9 cellular contexts compared by ENCODE assay signal in the genomic region with DNA sequence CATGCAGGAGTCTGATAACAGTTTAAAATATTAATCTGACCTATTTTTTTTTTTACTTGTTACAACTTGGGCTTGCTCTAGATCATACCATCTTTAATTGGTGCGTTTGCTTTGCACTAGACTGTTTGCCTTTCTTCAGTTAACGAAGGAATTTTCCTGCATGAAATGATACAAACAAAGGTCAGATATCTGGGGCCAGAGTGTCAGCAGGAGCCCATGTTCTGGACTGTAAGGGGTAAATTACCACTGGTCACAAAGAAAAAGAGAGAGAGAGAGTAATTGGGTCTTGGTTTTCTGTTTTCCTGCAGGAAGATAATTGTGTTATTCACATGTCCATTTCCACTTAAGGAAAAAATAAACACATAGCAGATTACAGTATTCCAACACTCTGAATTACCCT.
"Had no signal": no experiment of that assay in that cellular context is flagged by ENCODE, and none has a peak within 500 bp of the region (broad histone marks: within the 10 kb centered on the region; RNA-seq: fewer than 3 reads in every experiment).

No MANE protein-coding gene starts in this region.

- H3K4me1 ChIP-seq: vagina had no signal

- DNase-seq: activated CD4-positive, alpha-beta T cell treated with anti-CD3 and anti-CD28 coated beads, Interleukin-2, amount 50 U/mL, for 48 hours; activated CD8-positive, alpha-beta memory T cell treated with anti-CD3 and anti-CD28 coated beads, Interleukin-2, amount 10 ng/mL, durations not matched to agents 7 days and 5 days; activated effector memory CD4-positive, alpha-beta T cell treated with Interleukin-2 at 50 U/mL for 16 hours; activated T-cell treated with anti-CD3 and anti-CD28 coated beads, Interleukin-2, amount 50 U/mL, for 24 hours; stomach had no signal

- H3K4me3 ChIP-seq: skin epidermis, stomach, vagina had no signal

- ATAC-seq: activated CD4-positive, CD25-positive, alpha-beta regulatory T cell treated with anti-CD3 and anti-CD28 coated beads, Interleukin-2, amount 50 U/mL, for 24 hours; activated CD8-positive, alpha-beta memory T cell treated with anti-CD3 and anti-CD28 coated beads, Interleukin-2, amount 10 ng/mL, durations not matched to agents 7 days and 5 days; esophagus mucosa had no signal

- H3K36me3 ChIP-seq: stomach, vagina had no signal

- H3K27me3 ChIP-seq: stomach, vagina had no signal

- H3K27ac ChIP-seq: stomach, vagina had no signal

- H3K9me3 ChIP-seq: stomach, vagina had no signal
